ENCODE assay signal across 2 cellular contexts in genomic region chr11:78801161-78801884, GRCh38.
TF ChIP-seq lines count a peak whose summit lies in the region.

No MANE protein-coding gene starts in this region.

TF ChIP-seq in liver, 16 proteins besides CTCF, POLR2A, EP300 and RAD21:
- TF ChIP-seq REST (IDR thresholded peaks at IDR 0.05) (peak; percentile 24), ZBTB33 (IDR thresholded peaks at IDR 0.05) (no peak), MAX (IDR thresholded peaks at IDR 0.05) (no peak), JUND (IDR thresholded peaks at IDR 0.05) (no peak), EGR1 (IDR thresholded peaks at IDR 0.05; ENCODE audit: low read depth in 2 of 2) (no peak)

TF ChIP-seq in HepG2, 621 proteins besides CTCF, POLR2A, EP300 and RAD21 (continued from another document):
- TF ChIP-seq HMGXB4 (CRISPR knock-in tag; IDR thresholded peaks at IDR 0.05; ENCODE audit: borderline replicate concordance in 1 of 2, low read depth in 1 of 2) (no peak), SIX1 (CRISPR knock-in tag; IDR thresholded peaks at IDR 0.05; ENCODE audit: borderline replicate concordance) (no peak), CEBPG (CRISPR knock-in tag; IDR thresholded peaks at IDR 0.05) (no peak), RARA (CRISPR knock-in tag; IDR thresholded peaks at IDR 0.05) (no peak), REL (CRISPR knock-in tag; conservative IDR thresholded peaks at IDR 0.05) (no peak), ZBTB20 (CRISPR knock-in tag; IDR thresholded peaks at IDR 0.05; ENCODE audit: borderline replicate concordance, low read depth) (no peak), ZNF343 (CRISPR knock-in tag; IDR thresholded peaks at IDR 0.05) (no peak), XBP1 (CRISPR knock-in tag; IDR thresholded peaks at IDR 0.05) (no peak), HOXD1 (CRISPR knock-in tag; IDR thresholded peaks at IDR 0.05) (no peak)
